ENCODE assay signal across 13 cellular contexts in the genomic region with DNA sequence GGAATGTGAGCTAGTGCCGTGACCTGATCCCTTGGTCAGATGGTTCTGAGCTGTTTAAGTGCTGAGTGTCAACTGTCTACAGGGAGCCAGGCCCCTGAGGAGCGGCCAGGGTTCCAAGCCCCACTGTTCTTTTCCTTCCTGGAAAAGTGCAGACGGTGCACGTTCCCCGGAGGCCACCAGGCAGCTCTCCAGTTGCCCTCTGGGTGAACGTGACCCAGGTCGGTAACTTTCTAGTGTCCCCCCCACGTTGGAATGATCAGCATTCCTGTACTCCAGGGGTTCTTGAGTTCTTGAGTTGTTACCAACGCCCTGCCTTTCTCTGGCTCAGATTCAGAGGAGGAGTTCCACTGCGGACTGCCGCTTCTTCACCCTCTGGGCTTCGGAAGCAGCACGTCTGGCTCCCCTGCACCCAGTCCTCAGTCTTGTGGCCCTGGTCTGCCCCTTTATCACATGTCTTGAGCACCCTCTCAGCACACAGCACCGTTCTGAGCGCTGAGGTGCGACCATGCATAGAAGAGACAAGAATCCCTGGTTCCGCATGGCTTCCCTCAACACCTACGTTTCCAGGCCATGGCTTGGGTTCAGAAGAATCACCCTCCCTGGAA.
A peak's percentile ranks its signal among the peaks of the same experiment; 100 is the strongest.
DNase-seq lines count a peak whose midpoint lies in the region; ATAC-seq and TF ChIP-seq lines count a peak whose summit lies in the region.
"Had no signal": no experiment of that assay in that cellular context is flagged by ENCODE, and none has a peak within 500 bp of the region (broad histone marks: within the 10 kb centered on the region; RNA-seq: fewer than 3 reads in every experiment).

No MANE protein-coding gene starts in this region.

- H3K36me3 ChIP-seq in lung (ENCODE audit: control insufficient read depth in 2 of 2, insufficient read depth in 2 of 2, low read length in 2 of 2) (peaks cover 0 to 5% of the 10 kb centered on the region in 2 donors), upper lobe of right lung (no peaks in the 10 kb centered on the region)
- H3K36me3 ChIP-seq: colonic mucosa had no signal

- H3K27me3 ChIP-seq in lung (ENCODE audit: control insufficient read depth, insufficient read depth) (no peaks in the 10 kb centered on the region), upper lobe of right lung (no peaks in the 10 kb centered on the region)
- H3K27me3 ChIP-seq: colonic mucosa had no signal

- 60 to 76% methylated on average over 18 of the region's 18 CpGs for WGBS in lung, 2 donors

- CTCF ChIA-PET in HEK293T (lab: Yijun Ruan, JAX), result no interaction called here

- no peak overlapping the region for H3K27ac Mint-ChIP-seq in endothelial cell (ENCODE audit: unreplicated experiment)

- peaks cover 40% of the 10 kb centered on the region for H3K36me3 Mint-ChIP-seq in endothelial cell (ENCODE audit: low read depth, unreplicated experiment)

- POLR2A ChIA-PET in HEK293T (lab: Yijun Ruan, JAX), result no interaction called here

- H3K4me1 ChIP-seq in lung (ENCODE audit: control insufficient read depth in 2 of 2, insufficient read depth in 2 of 2, low read length in 2 of 2), result peaks cover 15 to 17% of the 10 kb centered on the region in 2 donors
- H3K4me1 ChIP-seq in upper lobe of right lung, result peaks cover 23% of the 10 kb centered on the region
- H3K4me1 ChIP-seq: colonic mucosa had no signal

- H3K4me3 Mint-ChIP-seq in endothelial cell (ENCODE audit: unreplicated experiment), result peak overlapping the region; percentile 23
- H3K4me3 Mint-ChIP-seq: neural crest cell had no signal

- intact Hi-C loops in upper lobe of right lung (cut with DNase I), result no loop called here

- no peak overlapping the region for H3K4me3 ChIP-seq in lung
- H3K4me3 ChIP-seq in upper lobe of right lung, result no peak overlapping the region
- H3K4me3 ChIP-seq: colonic mucosa had no signal

- H3K27me3 Mint-ChIP-seq in endothelial cell (ENCODE audit: unreplicated experiment), result no peaks in the 10 kb centered on the region

- H3K4me1 Mint-ChIP-seq in endothelial cell (ENCODE audit: unreplicated experiment), result no peaks in the 10 kb centered on the region
- H3K4me1 Mint-ChIP-seq: neural crest cell had no signal

- no peaks in the 10 kb centered on the region for H3K9me3 Mint-ChIP-seq in endothelial cell (ENCODE audit: unreplicated experiment)

- peak; percentile 65 for ATAC-seq in lung (ENCODE audit: insufficient read depth, low FRiP score)
- peak; percentile 95 for ATAC-seq in upper lobe of right lung
- ATAC-seq in GM21447 (IDR thresholded peaks at IDR 0.05; ENCODE audit: unreplicated experiment), result no peak

- peak overlapping the region in 1 of 2 donors; percentile 78 for H3K27ac ChIP-seq in lung (ENCODE audit: low read depth in 1 of 2, low read length in 1 of 2)
- H3K27ac ChIP-seq in upper lobe of right lung, result peak overlapping the region; percentile 9
- H3K27ac ChIP-seq: colonic mucosa had no signal

- peak; percentile 33 for DNase-seq in DMS53 (lab: John Stamatoyannopoulos, UW)
- no peak for DNase-seq in DMS53 treated with DMSO at 0.1 percent for 48 hours (lab: John Stamatoyannopoulos, UW; ENCODE audit: unreplicated experiment)
- no peak for DNase-seq in endothelial cell (ENCODE audit: low spot score)
- peak; percentile 87 for DNase-seq in lung (ENCODE audit: low spot score)
- DNase-seq in upper lobe of right lung, result peak; percentile 84
- no peak for DNase-seq in activated CD8-positive, alpha-beta memory T cell treated with anti-CD3 and anti-CD28 coated beads, Interleukin-2, amount 50 U/mL, for 4 hours
- DNase-seq in HEK293T (ENCODE audit: extremely low spot score), result no peak
- DNase-seq: activated T-cell treated with anti-CD3 and anti-CD28 coated beads, Interleukin-2, amount 50 U/mL, for 1 hour; colonic mucosa; NK-92 treated with Interleukin-12 subunit alpha and Interleukin-12 subunit beta, amount 100 ng/mL, for 24 hours; T-helper 9 cell had no signal

- TF ChIP-seq CTCF in endothelial cell (IDR thresholded peaks at IDR 0.05; ENCODE audit: unreplicated experiment), result no peak
- TF ChIP-seq CTCF in lung (IDR thresholded peaks at IDR 0.05; ENCODE audit: control extremely low read depth, extremely low read depth), result no peak
- TF ChIP-seq CTCF in upper lobe of right lung (IDR thresholded peaks at IDR 0.05), result peak; percentile 7

- no peaks in the 10 kb centered on the region for H3K9me3 ChIP-seq in lung (ENCODE audit: control insufficient read depth in 2 of 2, insufficient read depth in 1 of 2, low read length in 1 of 2)
- no peaks in the 10 kb centered on the region for H3K9me3 ChIP-seq in upper lobe of right lung
- H3K9me3 ChIP-seq: colonic mucosa had no signal

TF ChIP-seq in HEK293T, 16 proteins besides CTCF, POLR2A, EP300 and RAD21:
- TF ChIP-seq FOXK2 (IDR thresholded peaks at IDR 0.05) (no peak), ARNT (IDR thresholded peaks at IDR 0.05) (no peak), TARDBP (IDR thresholded peaks at IDR 0.05) (no peak), ELF4 (IDR thresholded peaks at IDR 0.05) (no peak), BHLHE40 (IDR thresholded peaks at IDR 0.05; ENCODE audit: borderline replicate concordance) (no peak), NFRKB (IDR thresholded peaks at IDR 0.05) (no peak), LEF1 (IDR thresholded peaks at IDR 0.05; ENCODE audit: borderline replicate concordance) (no peak), CTBP1 (IDR thresholded peaks at IDR 0.05; ENCODE audit: borderline replicate concordance) (no peak), SP1 (IDR thresholded peaks at IDR 0.05) (no peak), HDGF (IDR thresholded peaks at IDR 0.05; ENCODE audit: borderline replicate concordance) (no peak), FOXA1 (IDR thresholded peaks at IDR 0.05) (no peak), FOXM1 (IDR thresholded peaks at IDR 0.05; ENCODE audit: borderline replicate concordance) (no peak), ZNF384 (IDR thresholded peaks at IDR 0.05) (no peak), L3MBTL2 (conservative IDR thresholded peaks at IDR 0.05) (no peak), SUZ12 (IDR thresholded peaks at IDR 0.05) (no peak)
- TF ChIP-seq, protein P1, sequence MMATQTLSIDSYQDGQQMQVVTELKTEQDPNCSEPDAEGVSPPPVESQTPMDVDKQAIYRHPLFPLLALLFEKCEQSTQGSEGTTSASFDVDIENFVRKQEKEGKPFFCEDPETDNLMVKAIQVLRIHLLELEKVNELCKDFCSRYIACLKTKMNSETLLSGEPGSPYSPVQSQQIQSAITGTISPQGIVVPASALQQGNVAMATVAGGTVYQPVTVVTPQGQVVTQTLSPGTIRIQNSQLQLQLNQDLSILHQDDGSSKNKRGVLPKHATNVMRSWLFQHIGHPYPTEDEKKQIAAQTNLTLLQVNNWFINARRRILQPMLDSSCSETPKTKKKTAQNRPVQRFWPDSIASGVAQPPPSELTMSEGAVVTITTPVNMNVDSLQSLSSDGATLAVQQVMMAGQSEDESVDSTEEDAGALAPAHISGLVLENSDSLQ (IDR thresholded peaks at IDR 0.05), result no peak

Comparison
In these comparisons a context has a peak if more than half of its experiments do, and no peak if none do; other contexts are left out.
1. DNase-seq: peak in DMS53 (single experiment), lung (single experiment) and upper lobe of right lung (single experiment); none in DMS53 treated with DMSO at 0.1 percent for 48 hours (single experiment), endothelial cell (single experiment), activated CD8-positive, alpha-beta memory T cell treated with anti-CD3 and anti-CD28 coated beads, Interleukin-2, amount 50 U/mL, for 4 hours (single experiment) and HEK293T (single experiment).